ENCODE assay signal across 22 cellular contexts in genomic region chr1:2560299-2561073, GRCh38. TPM values are rescaled to one million over a fixed set of nuclear protein-coding genes. Genes with fewer than 3 reads are reported as not detected.
DNase-seq lines count a peak whose midpoint lies in the region; ATAC-seq and TF ChIP-seq lines count a peak whose summit lies in the region.
"Had no signal": no experiment of that assay in that cellular context is flagged by ENCODE, and none has a peak within 500 bp of the region (broad histone marks: within the 10 kb centered on the region; RNA-seq: fewer than 3 reads in every experiment).

No MANE protein-coding gene starts in this region.

- 92% methylated on average over 13 of the region's 15 CpGs for WGBS in hepatocyte (ENCODE audit: low lambda C conversion rate, missing lambda C conversion rate)

- H3K9me2 ChIP-seq in hepatocyte (replicated peaks; ENCODE audit: insufficient read depth) = no peaks in the 10 kb centered on the region

- peaks cover 4% of the 10 kb centered on the region for H3K27me3 ChIP-seq in osteoblast (ENCODE audit: insufficient read depth, low read length)
- no peaks in the 10 kb centered on the region for H3K27me3 ChIP-seq in hepatocyte
- H3K27me3 ChIP-seq: Peyer's patch had no signal

- POLR2A ChIA-PET in activated CD8-positive, alpha-beta T cell treated with anti-CD3 and anti-CD28 coated beads for 36 hours (lab: Charles Lee) = interaction anchor here (1.6 to 5.8 kb wide), 3 partner anchors 11 to 24 kb away, joined by 8 to 43 read pairs (median 26); partner anchors contain the start of gene PRXL2B
- POLR2A ChIA-PET in activated CD8-positive, alpha-beta T cell treated with anti-CD3 and anti-CD28 coated beads, Interleukin-2, amount 10 ng/mL, durations not matched to agents 7 days and 5 days (lab: Charles Lee) = interaction anchor here (1.1 to 6.1 kb wide), 4 partner anchors 11 to 25 kb away, joined by 4 to 42 read pairs (median 8); partner anchors contain the start of gene PRXL2B
- POLR2A ChIA-PET in HEK293 (lab: Yijun Ruan, JAX) = interaction anchor here (1.2 kb wide), 2 partner anchors 13 to 15 kb away, joined by 3 to 5 read pairs; no protein-coding TSS in a partner anchor

- no peak overlapping the region for H3K4me3 ChIP-seq in HEK293 (ENCODE audit: low read depth, low read length)
- H3K4me3 ChIP-seq in osteoblast (ENCODE audit: insufficient read depth, low read length) = no peak overlapping the region
- H3K4me3 ChIP-seq in hepatocyte = no peak overlapping the region
- H3K4me3 ChIP-seq: GM23248, Peyer's patch had no signal

- TF ChIP-seq POLR2A in erythroblast (IDR thresholded peaks at IDR 0.05; ENCODE audit: low read length) = no peak

- CTCF ChIA-PET in activated CD8-positive, alpha-beta T cell treated with anti-CD3 and anti-CD28 coated beads for 36 hours (lab: Charles Lee) = interaction anchor here (1.4 to 2.6 kb wide), 3 partner anchors 10 to 17 kb away, joined by 3 to 16 read pairs (median 11); no protein-coding TSS in a partner anchor
- CTCF ChIA-PET in activated CD8-positive, alpha-beta T cell treated with anti-CD3 and anti-CD28 coated beads, Interleukin-2, amount 10 ng/mL, durations not matched to agents 7 days and 5 days (lab: Charles Lee) = interaction anchor here (1.8 to 4.1 kb wide), 4 partner anchors 10 to 25 kb away, joined by 9 to 32 read pairs (median 16); partner anchors contain the start of gene PRXL2B
- CTCF ChIA-PET in HEK293 (lab: Yijun Ruan, JAX) = interaction anchor here (0.7 to 2.6 kb wide), 2 partner anchors 13 to 864 kb away, joined by 5 to 12 read pairs; no protein-coding TSS in a partner anchor

- DNase-seq in activated CD8-positive, alpha-beta T cell treated with anti-CD3 and anti-CD28 coated beads for 36 hours = no peak
- no peak for DNase-seq in activated CD8-positive, alpha-beta T cell treated with anti-CD3 and anti-CD28 coated beads, Interleukin-2, amount 10 ng/mL, durations not matched to agents 7 days and 5 days
- DNase-seq in erythroblast (lab: John Stamatoyannopoulos, UW) = peak; percentile 61 to 77
- DNase-seq in osteoblast (ENCODE audit: insufficient read length, low spot score, missing footprints) = peak; percentile 80
- DNase-seq in hepatocyte (ENCODE audit: low spot score) = no peak
- DNase-seq in NCI-H748 (lab: John Stamatoyannopoulos, UW; ENCODE audit: unreplicated experiment) = no peak
- DNase-seq: AML-193; Caco-2; DMS153; GDM1; GM23248; NCI-H1105 treated with DMSO at 0.1 percent for 48 hours; NCI-H1694; NCI-H748 treated with DMSO at 0.1 percent for 48 hours; NK-92 treated with Interleukin-12 subunit alpha and Interleukin-12 subunit beta, amount 100 ng/mL, for 24 hours had no signal

- H3K9me3 ChIP-seq in HEK293 (ENCODE audit: control insufficient read depth, insufficient read depth, low read depth, low read length) = no peaks in the 10 kb centered on the region
- H3K9me3 ChIP-seq in osteoblast (ENCODE audit: low read depth, low read length) = no peaks in the 10 kb centered on the region
- no peaks in the 10 kb centered on the region for H3K9me3 ChIP-seq in hepatocyte (ENCODE audit: low read depth)
- H3K9me3 ChIP-seq: Caco-2, Peyer's patch had no signal

- H3K79me2 ChIP-seq in osteoblast (ENCODE audit: insufficient read depth, low read length) (peaks cover 3% of the 10 kb centered on the region), hepatocyte (no peaks in the 10 kb centered on the region)

- H3K36me3 ChIP-seq in HEK293 (ENCODE audit: control insufficient read depth in 2 of 2, insufficient read depth in 1 of 2, low read length in 2 of 2) = no peaks in the 10 kb centered on the region
- H3K36me3 ChIP-seq in osteoblast (ENCODE audit: insufficient read depth, low read length) = no peaks in the 10 kb centered on the region
- H3K36me3 ChIP-seq in hepatocyte (replicated peaks; ENCODE audit: insufficient read depth, low read depth) = no peaks in the 10 kb centered on the region

- H2AFZ ChIP-seq in osteoblast (ENCODE audit: low read length) (no peak overlapping the region), hepatocyte (no peak overlapping the region)
- H2AFZ ChIP-seq: GM23248 had no signal

- H3K27ac ChIP-seq in HEK293 (ENCODE audit: extremely low read depth, low read depth, low read length) (no peak overlapping the region), osteoblast (ENCODE audit: low read depth, low read length) (no peak overlapping the region), hepatocyte (no peak overlapping the region)
- H3K27ac ChIP-seq: 22Rv1, GM23248, Peyer's patch had no signal

- intact Hi-C loops in activated CD8-positive, alpha-beta T cell treated with anti-CD3 and anti-CD28 coated beads for 36 hours (cut with micrococcal nuclease) = no loop called here

- H3K27me3 Mint-ChIP-seq in activated CD8-positive, alpha-beta T cell treated with anti-CD3 and anti-CD28 coated beads for 36 hours = no peaks in the 10 kb centered on the region
- no peaks in the 10 kb centered on the region for H3K27me3 Mint-ChIP-seq in activated CD8-positive, alpha-beta T cell treated with anti-CD3 and anti-CD28 coated beads, Interleukin-2, amount 10 ng/mL, durations not matched to agents 7 days and 5 days (ENCODE audit: low read depth)

- H3K9me3 Mint-ChIP-seq in activated CD8-positive, alpha-beta T cell treated with anti-CD3 and anti-CD28 coated beads for 36 hours = no peaks in the 10 kb centered on the region
- H3K9me3 Mint-ChIP-seq in activated CD8-positive, alpha-beta T cell treated with anti-CD3 and anti-CD28 coated beads, Interleukin-2, amount 10 ng/mL, durations not matched to agents 7 days and 5 days (ENCODE audit: insufficient read depth) = no peaks in the 10 kb centered on the region

- TF ChIP-seq CTCF in activated CD8-positive, alpha-beta T cell treated with anti-CD3 and anti-CD28 coated beads for 36 hours (IDR thresholded peaks at IDR 0.05) = no peak
- no peak for TF ChIP-seq CTCF in HEK293 (tag by site-specific recombination; IDR thresholded peaks at IDR 0.05)
- no peak for TF ChIP-seq CTCF in osteoblast (IDR thresholded peaks at IDR 0.05; ENCODE audit: extremely low read depth, low read depth, low read length)
- TF ChIP-seq CTCF in hepatocyte (IDR thresholded peaks at IDR 0.05; ENCODE audit: poor library complexity) = no peak

- H3K4me2 ChIP-seq in osteoblast (ENCODE audit: insufficient read depth, low read length) (no peak overlapping the region), hepatocyte (no peak overlapping the region)

- H3K36me3 Mint-ChIP-seq in activated CD8-positive, alpha-beta T cell treated with anti-CD3 and anti-CD28 coated beads for 36 hours (ENCODE audit: low read depth) = peaks cover 29% of the 10 kb centered on the region
- peaks cover 25% of the 10 kb centered on the region for H3K36me3 Mint-ChIP-seq in activated CD8-positive, alpha-beta T cell treated with anti-CD3 and anti-CD28 coated beads, Interleukin-2, amount 10 ng/mL, durations not matched to agents 7 days and 5 days (ENCODE audit: low read depth)

- H3K27ac Mint-ChIP-seq in activated CD8-positive, alpha-beta T cell treated with anti-CD3 and anti-CD28 coated beads for 36 hours = peak overlapping the region; percentile 49
- no peak overlapping the region for H3K27ac Mint-ChIP-seq in activated CD8-positive, alpha-beta T cell treated with anti-CD3 and anti-CD28 coated beads, Interleukin-2, amount 10 ng/mL, durations not matched to agents 7 days and 5 days

- peaks cover 19% of the 10 kb centered on the region for H3K4me1 Mint-ChIP-seq in activated CD8-positive, alpha-beta T cell treated with anti-CD3 and anti-CD28 coated beads for 36 hours (ENCODE audit: low read depth)
- peaks cover 30% of the 10 kb centered on the region for H3K4me1 Mint-ChIP-seq in activated CD8-positive, alpha-beta T cell treated with anti-CD3 and anti-CD28 coated beads, Interleukin-2, amount 10 ng/mL, durations not matched to agents 7 days and 5 days (ENCODE audit: low read depth)

- no peak for ATAC-seq in activated CD8-positive, alpha-beta T cell treated with anti-CD3 and anti-CD28 coated beads for 36 hours
- ATAC-seq in activated CD8-positive, alpha-beta T cell treated with anti-CD3 and anti-CD28 coated beads, Interleukin-2, amount 10 ng/mL, durations not matched to agents 7 days and 5 days = no peak
- ATAC-seq in HG03159 (IDR thresholded peaks at IDR 0.05; ENCODE audit: unreplicated experiment) = no peak
- ATAC-seq: HCT116 had no signal

- H4K20me1 ChIP-seq in osteoblast (ENCODE audit: insufficient read depth, low read length) (peaks cover 3% of the 10 kb centered on the region), hepatocyte (ENCODE audit: insufficient read depth, poor library complexity, severe bottlenecking) (no peaks in the 10 kb centered on the region)

- no peaks in the 10 kb centered on the region for H3K4me1 ChIP-seq in HEK293 (ENCODE audit: control insufficient read depth, insufficient read depth, low read length)
- H3K4me1 ChIP-seq in osteoblast (ENCODE audit: insufficient read depth, low read length) = peaks cover 5% of the 10 kb centered on the region
- H3K4me1 ChIP-seq in hepatocyte (ENCODE audit: insufficient read depth) = peaks cover 15% of the 10 kb centered on the region
- H3K4me1 ChIP-seq: Caco-2 had no signal

- no peak overlapping the region for H3K4me3 Mint-ChIP-seq in activated CD8-positive, alpha-beta T cell treated with anti-CD3 and anti-CD28 coated beads for 36 hours
- H3K4me3 Mint-ChIP-seq in activated CD8-positive, alpha-beta T cell treated with anti-CD3 and anti-CD28 coated beads, Interleukin-2, amount 10 ng/mL, durations not matched to agents 7 days and 5 days = no peak overlapping the region

RNA-seq across cellular contexts. Expression of gene TNFRSF14, which starts 4.3 kb away (rescaled TPM):
- 100 to 1,000 TPM; 134 to 140 TPM for total RNA-seq in activated CD8-positive, alpha-beta T cell treated with anti-CD3 and anti-CD28 coated beads for 36 hours
- total RNA-seq in activated CD8-positive, alpha-beta T cell treated with anti-CD3 and anti-CD28 coated beads, Interleukin-2, amount 10 ng/mL, durations not matched to agents 7 days and 5 days = 10 to 100 TPM; 85.8 to 86.5 TPM
- total RNA-seq in osteoblast (29.2 and 36.6 TPM in 2 replicates), hepatocyte (2.7 and 6.1 TPM in 2 replicates)
- 5.3 and 5.4 TPM in 2 replicates for polyA plus RNA-seq in hepatocyte

RNA-seq across cellular contexts. Expression of gene PRXL2B, which starts 26.1 kb away (rescaled TPM):
- total RNA-seq in activated CD8-positive, alpha-beta T cell treated with anti-CD3 and anti-CD28 coated beads for 36 hours = 10 to 100 TPM; 39.1 to 43.6 TPM
- total RNA-seq in activated CD8-positive, alpha-beta T cell treated with anti-CD3 and anti-CD28 coated beads, Interleukin-2, amount 10 ng/mL, durations not matched to agents 7 days and 5 days = 10 to 100 TPM; 35.6 to 40.6 TPM
- total RNA-seq in osteoblast = 8.0 and 9.4 TPM in 2 replicates
- 21.4 and 36.7 TPM in 2 replicates for total RNA-seq in hepatocyte
- 39.6 and 41.4 TPM in 2 replicates for polyA plus RNA-seq in hepatocyte

RNA-seq across cellular contexts. Expression of gene HES5, which starts 30.4 kb away (rescaled TPM):
- total RNA-seq in activated CD8-positive, alpha-beta T cell treated with anti-CD3 and anti-CD28 coated beads for 36 hours = not detected
- not detected for total RNA-seq in activated CD8-positive, alpha-beta T cell treated with anti-CD3 and anti-CD28 coated beads, Interleukin-2, amount 10 ng/mL, durations not matched to agents 7 days and 5 days
- total RNA-seq in osteoblast (not detected in 2 replicates), hepatocyte (not detected in 2 replicates)
- polyA plus RNA-seq in hepatocyte = 1.0 TPM in 2 replicates
- total RNA-seq: Caco-2, Daoy, GM23248, NCI-H460 had no signal
- polyA plus RNA-seq: GM23248 had no signal

RNA-seq across cellular contexts. Expression of gene PANK4, which starts 34.1 kb away (rescaled TPM):
- 10 to 100 TPM; 39.0 to 40.6 TPM for total RNA-seq in activated CD8-positive, alpha-beta T cell treated with anti-CD3 and anti-CD28 coated beads for 36 hours
- total RNA-seq in activated CD8-positive, alpha-beta T cell treated with anti-CD3 and anti-CD28 coated beads, Interleukin-2, amount 10 ng/mL, durations not matched to agents 7 days and 5 days = 10 to 100 TPM; 55.9 to 66.8 TPM
- total RNA-seq in osteoblast (15.2 and 18.6 TPM in 2 replicates), hepatocyte (18.5 and 20.4 TPM in 2 replicates)
- polyA plus RNA-seq in hepatocyte = 21.3 and 21.5 TPM in 2 replicates

Comparison
In these comparisons a context has a peak if more than half of its experiments do, and no peak if none do; other contexts are left out.
1. DNase-seq: peak in erythroblast (2 of 2) and osteoblast (single experiment); none in activated CD8-positive, alpha-beta T cell treated with anti-CD3 and anti-CD28 coated beads for 36 hours (single experiment), activated CD8-positive, alpha-beta T cell treated with anti-CD3 and anti-CD28 coated beads, Interleukin-2, amount 10 ng/mL, durations not matched to agents 7 days and 5 days (single experiment), hepatocyte (single experiment) and NCI-H748 (single experiment).